In genomic region chr20:35329435-35330139, GRCh38 we compare ENCODE assay signal across 9 cellular contexts. TPM values are rescaled to one million over a fixed set of nuclear protein-coding genes. Genes with fewer than 3 reads are reported as not detected.
A peak's percentile ranks its signal among the peaks of the same experiment; 100 is the strongest.
DNase-seq lines count a peak whose midpoint lies in the region; ATAC-seq and TF ChIP-seq lines count a peak whose summit lies in the region.
"Had no signal": no experiment of that assay in that cellular context is flagged by ENCODE, and none has a peak within 500 bp of the region (broad histone marks: within the 10 kb centered on the region; RNA-seq: fewer than 3 reads in every experiment).

No MANE protein-coding gene starts in this region.

- no peaks in the 10 kb centered on the region for H3F3A ChIP-seq in Loucy (ENCODE audit: low read depth)

- no peaks in the 10 kb centered on the region for H4K20me1 ChIP-seq in Loucy (ENCODE audit: insufficient read depth, low read length, poor library complexity, severe bottlenecking)

- H2AFZ ChIP-seq in Loucy (ENCODE audit: low read length), result no peak overlapping the region

- H3K27ac ChIP-seq in WERI-Rb-1, result no peak overlapping the region

- no peaks in the 10 kb centered on the region for H3K9me2 ChIP-seq in Loucy (replicated peaks; ENCODE audit: low read depth, low read length)

- no peaks in the 10 kb centered on the region for H3K36me3 ChIP-seq in Loucy (ENCODE audit: insufficient read depth, low read length)
- H3K36me3 ChIP-seq in WERI-Rb-1, result peaks cover 4% of the 10 kb centered on the region; the same call in 1 of the 2 replicates

- H3K4me3 ChIP-seq in Loucy (ENCODE audit: low read length, poor library complexity, severe bottlenecking) (no peak overlapping the region), WERI-Rb-1 (ENCODE audit: low read depth, low read length) (no peak overlapping the region), fibroblast of the aortic adventitia (ENCODE audit: low read depth, low read length) (no peak overlapping the region)

- no peak overlapping the region for H3K9ac ChIP-seq in Loucy (ENCODE audit: low read depth, low read length, poor library complexity, severe bottlenecking)

- H3K9me3 ChIP-seq in Loucy (ENCODE audit: insufficient read depth, low read depth, low read length) (no peaks in the 10 kb centered on the region), WERI-Rb-1 (ENCODE audit: severe bottlenecking) (no peaks in the 10 kb centered on the region)

- H3K79me2 ChIP-seq in Loucy (ENCODE audit: insufficient read depth, low read length), result no peaks in the 10 kb centered on the region

- peak; percentile 5 for DNase-seq in NCI-H345 (lab: John Stamatoyannopoulos, UW)
- no peak for DNase-seq in NCI-H345 treated with DMSO at 0.1 percent for 48 hours (lab: John Stamatoyannopoulos, UW; ENCODE audit: unreplicated experiment)
- DNase-seq in WERI-Rb-1, result peak; percentile 57
- no peak for DNase-seq in fibroblast of the aortic adventitia (ENCODE audit: low read depth)
- DNase-seq in stimulated activated CD4-positive, alpha-beta T cell treated with anti-CD3 and anti-CD28 coated beads, Interleukin-4, amount 100 ng/mL, for 24 hours, result peak; percentile 55
- no peak for DNase-seq in effector CD8-positive, alpha-beta T cell (lab: John Stamatoyannopoulos, UW)

- no peak for ATAC-seq in HG03439 (IDR thresholded peaks at IDR 0.05; ENCODE audit: unreplicated experiment)
- ATAC-seq: CD8-positive, alpha-beta T cell had no signal

- H3K27me3 ChIP-seq in Loucy (ENCODE audit: insufficient read depth, low read length, poor library complexity, severe bottlenecking), result no peaks in the 10 kb centered on the region
- H3K27me3 ChIP-seq in WERI-Rb-1 (ENCODE audit: insufficient read depth, low read depth, severe bottlenecking), result no peaks in the 10 kb centered on the region

- TF ChIP-seq CTCF in Loucy (conservative IDR thresholded peaks at IDR 0.05; ENCODE audit: low read length), result peak; percentile 85
- peak; percentile 71 for TF ChIP-seq CTCF in WERI-Rb-1 (IDR thresholded peaks at IDR 0.05; ENCODE audit: low read depth, low read length)
- peak; percentile 52 for TF ChIP-seq CTCF in fibroblast of the aortic adventitia (IDR thresholded peaks at IDR 0.05; ENCODE audit: insufficient read depth, low read length)

- H3K4me2 ChIP-seq in Loucy (ENCODE audit: low read depth, low read length, poor library complexity, severe bottlenecking), result no peak overlapping the region

- no peaks in the 10 kb centered on the region for H3K4me1 ChIP-seq in Loucy (ENCODE audit: insufficient read depth, low read length, poor library complexity, severe bottlenecking)

RNA-seq across cellular contexts. Expression of gene FAM83C, which starts 37.4 kb away (rescaled TPM):
- not detected in 2 replicates for total RNA-seq in fibroblast of the aortic adventitia (ENCODE audit: low replicate concordance)
- total RNA-seq: CD8-positive, alpha-beta T cell had no signal

RNA-seq across cellular contexts. Expression of gene EIF6, which starts 45.0 kb away (rescaled TPM):
- total RNA-seq in fibroblast of the aortic adventitia (ENCODE audit: low replicate concordance), result 17.0 and 120 TPM in 2 replicates

RNA-seq across cellular contexts. Expression of gene MMP24OS, which starts 51.7 kb away (rescaled TPM):
- 18.3 and 28.7 TPM in 2 replicates for total RNA-seq in fibroblast of the aortic adventitia (ENCODE audit: low replicate concordance)

Comparison
In these comparisons a context has a peak if more than half of its experiments do, and no peak if none do; other contexts are left out.
1. DNase-seq: peak in NCI-H345 (single experiment), WERI-Rb-1 (single experiment) and stimulated activated CD4-positive, alpha-beta T cell treated with anti-CD3 and anti-CD28 coated beads, Interleukin-4, amount 100 ng/mL, for 24 hours (single experiment); none in NCI-H345 treated with DMSO at 0.1 percent for 48 hours (single experiment), fibroblast of the aortic adventitia (single experiment) and effector CD8-positive, alpha-beta T cell (single experiment).
2. Peak in every context shown above with its lines, with median percentiles within 50 percentile points of each other: CTCF ChIP-seq.